ENCODE assay signal across 1 cellular context in genomic region chr9:3336951-3337350, GRCh38.
TF ChIP-seq lines count a peak whose summit lies in the region.

No MANE protein-coding gene starts in this region.

TF ChIP-seq in SK-N-SH, 30 proteins besides CTCF, POLR2A, EP300 and RAD21 (continued from another document):
- TF ChIP-seq MEF2A (IDR thresholded peaks at IDR 0.05; ENCODE audit: borderline replicate concordance, low read depth) = no peak
- no peak for TF ChIP-seq USF1 (IDR thresholded peaks at IDR 0.05; ENCODE audit: borderline replicate concordance, low read depth)
- TF ChIP-seq REST (IDR thresholded peaks at IDR 0.05; ENCODE audit: low read depth, low read length) = no peak
- no peak for TF ChIP-seq FOXJ3 (CRISPR knock-in tag; IDR thresholded peaks at IDR 0.05)
- no peak for TF ChIP-seq EZH2phosphoT487 (IDR thresholded peaks at IDR 0.05; ENCODE audit: borderline replicate concordance, low read depth)
- no peak for TF ChIP-seq RFX5 (IDR thresholded peaks at IDR 0.05; ENCODE audit: low read length)
- TF ChIP-seq FOXM1 (IDR thresholded peaks at IDR 0.05; ENCODE audit: low read depth) = no peak
- TF ChIP-seq PBX3 (IDR thresholded peaks at IDR 0.05) = no peak
- TF ChIP-seq MAX (IDR thresholded peaks at IDR 0.05; ENCODE audit: low read depth) = no peak
- no peak for TF ChIP-seq TAF1 (IDR thresholded peaks at IDR 0.05; ENCODE audit: borderline replicate concordance, low read depth, low read length)
- TF ChIP-seq FOSL2 (IDR thresholded peaks at IDR 0.05; ENCODE audit: borderline replicate concordance, low read depth) = no peak
- no peak for TF ChIP-seq RCOR1 (IDR thresholded peaks at IDR 0.05; ENCODE audit: low read length)
